Comparison of ENCODE assay signal across 1 cellular context in the genomic region with DNA sequence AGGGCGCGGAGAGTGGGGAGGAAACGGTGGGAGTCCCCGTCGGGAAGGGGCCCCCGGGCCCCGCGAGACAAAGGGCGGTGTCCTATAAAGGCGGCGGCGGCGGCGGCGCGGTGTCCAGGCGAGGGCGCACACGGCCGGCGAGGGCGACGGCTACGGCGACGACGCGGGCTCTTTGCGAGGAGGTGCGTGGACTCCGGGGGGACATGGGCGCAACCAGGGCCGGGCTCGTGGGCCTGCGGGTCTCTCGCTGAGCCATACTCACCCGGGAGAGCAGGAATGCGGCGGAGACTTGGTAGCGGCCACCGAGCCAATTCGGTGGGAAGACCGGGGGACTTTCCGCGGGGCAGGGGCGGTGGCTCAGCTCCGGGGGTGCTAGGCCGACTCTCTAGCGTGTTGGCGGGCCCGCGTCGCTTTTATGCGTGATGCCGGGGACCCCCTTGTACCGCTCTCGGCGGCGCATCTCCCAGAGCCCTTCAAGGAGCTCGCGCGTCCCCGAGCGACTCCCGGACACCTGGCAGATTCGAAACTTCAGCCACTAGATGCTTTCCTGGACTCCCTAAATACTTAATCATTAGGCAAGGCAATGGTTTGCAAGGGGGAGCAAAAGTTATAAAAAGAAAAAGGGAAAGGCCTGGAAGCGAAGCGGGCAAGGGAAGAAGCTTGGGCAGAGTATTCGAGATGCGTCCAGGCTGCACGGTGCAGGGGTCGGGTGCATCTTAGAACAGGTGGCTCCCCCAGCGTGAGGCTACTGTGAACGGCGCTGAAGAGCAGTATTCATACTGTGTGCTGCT.
TF ChIP-seq lines count a peak whose summit lies in the region.

No MANE protein-coding gene starts in this region.

TF ChIP-seq in HepG2, 621 proteins besides CTCF, POLR2A, EP300 and RAD21 (continued from another document and continues in another):
- TF ChIP-seq, protein P1, sequence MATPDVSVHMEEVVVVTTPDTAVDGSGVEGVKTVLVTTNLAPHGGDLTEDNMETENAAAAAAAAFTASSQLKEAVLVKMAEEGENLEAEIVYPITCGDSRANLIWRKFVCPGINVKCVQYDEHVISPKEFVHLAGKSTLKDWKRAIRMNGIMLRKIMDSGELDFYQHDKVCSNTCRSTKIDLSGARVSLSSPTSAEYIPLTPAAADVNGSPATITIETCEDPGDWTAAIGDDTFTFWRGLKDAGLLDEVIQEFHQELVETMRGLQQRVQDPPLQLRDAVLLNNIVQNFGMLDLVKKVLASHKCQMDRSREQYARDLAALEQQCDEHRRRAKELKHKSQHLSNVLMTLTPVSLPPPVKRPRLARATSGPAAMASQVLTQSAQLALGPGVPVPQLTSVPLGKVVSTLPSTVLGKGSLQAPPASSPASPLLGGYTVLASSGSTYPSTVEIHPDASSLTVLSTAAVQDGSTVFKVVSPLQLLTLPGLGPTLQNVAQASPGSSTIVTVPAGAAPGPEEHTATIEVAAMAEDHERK (CRISPR knock-in tag; IDR thresholded peaks at IDR 0.05; ENCODE audit: low read depth) = no peak
- TF ChIP-seq ZBTB38 (CRISPR knock-in tag; IDR thresholded peaks at IDR 0.05) (peak; percentile 60; the same call in 1 of the 2 replicates), ZSCAN21 (CRISPR knock-in tag; IDR thresholded peaks at IDR 0.05; ENCODE audit: borderline replicate concordance) (peak; percentile 32; the same call in 1 of the 2 replicates), KAT7 (CRISPR knock-in tag; IDR thresholded peaks at IDR 0.05; ENCODE audit: borderline replicate concordance) (peak; percentile 67; the same call in 1 of the 2 replicates), STAG1 (CRISPR knock-in tag; IDR thresholded peaks at IDR 0.05) (peak; percentile 72), ZNF616 (CRISPR knock-in tag; IDR thresholded peaks at IDR 0.05; ENCODE audit: low read depth) (0 out of 2 replicates have a peak, but pooled peaks have one; percentile 51), EEA1 (CRISPR knock-in tag; IDR thresholded peaks at IDR 0.05; ENCODE audit: borderline replicate concordance) (no peak), ZNF674 (CRISPR knock-in tag; IDR thresholded peaks at IDR 0.05; ENCODE audit: low read depth) (no peak), ZNF30 (CRISPR knock-in tag; IDR thresholded peaks at IDR 0.05) (0 out of 2 replicates have a peak, but pooled peaks have one; percentile 54), ZFP62 (CRISPR knock-in tag; IDR thresholded peaks at IDR 0.05) (no peak), ZNF580 (CRISPR knock-in tag; IDR thresholded peaks at IDR 0.05; ENCODE audit: borderline replicate concordance, low read depth) (no peak), GZF1 (CRISPR knock-in tag; IDR thresholded peaks at IDR 0.05) (no peak), NR2F1 (CRISPR knock-in tag; IDR thresholded peaks at IDR 0.05) (no peak), ZNF569 (CRISPR knock-in tag; IDR thresholded peaks at IDR 0.05; ENCODE audit: borderline replicate concordance) (no peak), ZNF432 (CRISPR knock-in tag; IDR thresholded peaks at IDR 0.05; ENCODE audit: borderline replicate concordance) (no peak), ZNF124 (CRISPR knock-in tag; IDR thresholded peaks at IDR 0.05) (0 out of 2 replicates have a peak, but pooled peaks have one; percentile 37), NR2F2 (IDR thresholded peaks at IDR 0.05; ENCODE audit: borderline replicate concordance, low read depth) (no peak), JUNB (CRISPR knock-in tag; IDR thresholded peaks at IDR 0.05; ENCODE audit: borderline replicate concordance) (no peak), ZNF335 (CRISPR knock-in tag; IDR thresholded peaks at IDR 0.05) (no peak), EZH2 (conservative IDR thresholded peaks at IDR 0.05; ENCODE audit: low read depth, low read length) (no peak), ZNF556 (CRISPR knock-in tag; IDR thresholded peaks at IDR 0.05; ENCODE audit: borderline replicate concordance) (0 out of 2 replicates have a peak, but pooled peaks have one; percentile 49), SKIL (CRISPR knock-in tag; IDR thresholded peaks at IDR 0.05; ENCODE audit: borderline replicate concordance) (no peak), THAP9 (CRISPR knock-in tag; IDR thresholded peaks at IDR 0.05; ENCODE audit: borderline replicate concordance) (no peak; the same call in 1 of the 2 replicates), ZNF781 (CRISPR knock-in tag; IDR thresholded peaks at IDR 0.05; ENCODE audit: borderline replicate concordance, not compliant biosample characterization) (no peak), ZBTB3 (CRISPR knock-in tag; IDR thresholded peaks at IDR 0.05; ENCODE audit: borderline replicate concordance, low read depth) (no peak), SSRP1 (CRISPR knock-in tag; IDR thresholded peaks at IDR 0.05) (no peak), ZSCAN5A (CRISPR knock-in tag; IDR thresholded peaks at IDR 0.05; ENCODE audit: borderline replicate concordance) (no peak), GFI1 (CRISPR knock-in tag; IDR thresholded peaks at IDR 0.05; ENCODE audit: borderline replicate concordance) (no peak)
- TF ChIP-seq, protein P2, sequence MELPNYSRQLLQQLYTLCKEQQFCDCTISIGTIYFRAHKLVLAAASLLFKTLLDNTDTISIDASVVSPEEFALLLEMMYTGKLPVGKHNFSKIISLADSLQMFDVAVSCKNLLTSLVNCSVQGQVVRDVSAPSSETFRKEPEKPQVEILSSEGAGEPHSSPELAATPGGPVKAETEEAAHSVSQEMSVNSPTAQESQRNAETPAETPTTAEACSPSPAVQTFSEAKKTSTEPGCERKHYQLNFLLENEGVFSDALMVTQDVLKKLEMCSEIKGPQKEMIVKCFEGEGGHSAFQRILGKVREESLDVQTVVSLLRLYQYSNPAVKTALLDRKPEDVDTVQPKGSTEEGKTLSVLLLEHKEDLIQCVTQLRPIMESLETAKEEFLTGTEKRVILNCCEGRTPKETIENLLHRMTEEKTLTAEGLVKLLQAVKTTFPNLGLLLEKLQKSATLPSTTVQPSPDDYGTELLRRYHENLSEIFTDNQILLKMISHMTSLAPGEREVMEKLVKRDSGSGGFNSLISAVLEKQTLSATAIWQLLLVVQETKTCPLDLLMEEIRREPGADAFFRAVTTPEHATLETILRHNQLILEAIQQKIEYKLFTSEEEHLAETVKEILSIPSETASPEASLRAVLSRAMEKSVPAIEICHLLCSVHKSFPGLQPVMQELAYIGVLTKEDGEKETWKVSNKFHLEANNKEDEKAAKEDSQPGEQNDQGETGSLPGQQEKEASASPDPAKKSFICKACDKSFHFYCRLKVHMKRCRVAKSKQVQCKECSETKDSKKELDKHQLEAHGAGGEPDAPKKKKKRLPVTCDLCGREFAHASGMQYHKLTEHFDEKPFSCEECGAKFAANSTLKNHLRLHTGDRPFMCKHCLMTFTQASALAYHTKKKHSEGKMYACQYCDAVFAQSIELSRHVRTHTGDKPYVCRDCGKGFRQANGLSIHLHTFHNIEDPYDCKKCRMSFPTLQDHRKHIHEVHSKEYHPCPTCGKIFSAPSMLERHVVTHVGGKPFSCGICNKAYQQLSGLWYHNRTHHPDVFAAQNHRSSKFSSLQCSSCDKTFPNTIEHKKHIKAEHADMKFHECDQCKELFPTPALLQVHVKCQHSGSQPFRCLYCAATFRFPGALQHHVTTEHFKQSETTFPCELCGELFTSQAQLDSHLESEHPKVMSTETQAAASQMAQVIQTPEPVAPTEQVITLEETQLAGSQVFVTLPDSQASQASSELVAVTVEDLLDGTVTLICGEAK (IDR thresholded peaks at IDR 0.05) = no peak
- TF ChIP-seq, protein P2 (CRISPR knock-in tag; IDR thresholded peaks at IDR 0.05) = no peak
- TF ChIP-seq, protein P3, sequence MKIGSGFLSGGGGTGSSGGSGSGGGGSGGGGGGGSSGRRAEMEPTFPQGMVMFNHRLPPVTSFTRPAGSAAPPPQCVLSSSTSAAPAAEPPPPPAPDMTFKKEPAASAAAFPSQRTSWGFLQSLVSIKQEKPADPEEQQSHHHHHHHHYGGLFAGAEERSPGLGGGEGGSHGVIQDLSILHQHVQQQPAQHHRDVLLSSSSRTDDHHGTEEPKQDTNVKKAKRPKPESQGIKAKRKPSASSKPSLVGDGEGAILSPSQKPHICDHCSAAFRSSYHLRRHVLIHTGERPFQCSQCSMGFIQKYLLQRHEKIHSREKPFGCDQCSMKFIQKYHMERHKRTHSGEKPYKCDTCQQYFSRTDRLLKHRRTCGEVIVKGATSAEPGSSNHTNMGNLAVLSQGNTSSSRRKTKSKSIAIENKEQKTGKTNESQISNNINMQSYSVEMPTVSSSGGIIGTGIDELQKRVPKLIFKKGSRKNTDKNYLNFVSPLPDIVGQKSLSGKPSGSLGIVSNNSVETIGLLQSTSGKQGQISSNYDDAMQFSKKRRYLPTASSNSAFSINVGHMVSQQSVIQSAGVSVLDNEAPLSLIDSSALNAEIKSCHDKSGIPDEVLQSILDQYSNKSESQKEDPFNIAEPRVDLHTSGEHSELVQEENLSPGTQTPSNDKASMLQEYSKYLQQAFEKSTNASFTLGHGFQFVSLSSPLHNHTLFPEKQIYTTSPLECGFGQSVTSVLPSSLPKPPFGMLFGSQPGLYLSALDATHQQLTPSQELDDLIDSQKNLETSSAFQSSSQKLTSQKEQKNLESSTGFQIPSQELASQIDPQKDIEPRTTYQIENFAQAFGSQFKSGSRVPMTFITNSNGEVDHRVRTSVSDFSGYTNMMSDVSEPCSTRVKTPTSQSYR (CRISPR knock-in tag; IDR thresholded peaks at IDR 0.05; ENCODE audit: borderline replicate concordance) = no peak
- TF ChIP-seq, protein P4, sequence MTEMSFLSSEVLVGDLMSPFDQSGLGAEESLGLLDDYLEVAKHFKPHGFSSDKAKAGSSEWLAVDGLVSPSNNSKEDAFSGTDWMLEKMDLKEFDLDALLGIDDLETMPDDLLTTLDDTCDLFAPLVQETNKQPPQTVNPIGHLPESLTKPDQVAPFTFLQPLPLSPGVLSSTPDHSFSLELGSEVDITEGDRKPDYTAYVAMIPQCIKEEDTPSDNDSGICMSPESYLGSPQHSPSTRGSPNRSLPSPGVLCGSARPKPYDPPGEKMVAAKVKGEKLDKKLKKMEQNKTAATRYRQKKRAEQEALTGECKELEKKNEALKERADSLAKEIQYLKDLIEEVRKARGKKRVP (CRISPR knock-in tag; IDR thresholded peaks at IDR 0.05) = no peak
